Comparison of ENCODE assay signal across 8 cellular contexts in the genomic region with DNA sequence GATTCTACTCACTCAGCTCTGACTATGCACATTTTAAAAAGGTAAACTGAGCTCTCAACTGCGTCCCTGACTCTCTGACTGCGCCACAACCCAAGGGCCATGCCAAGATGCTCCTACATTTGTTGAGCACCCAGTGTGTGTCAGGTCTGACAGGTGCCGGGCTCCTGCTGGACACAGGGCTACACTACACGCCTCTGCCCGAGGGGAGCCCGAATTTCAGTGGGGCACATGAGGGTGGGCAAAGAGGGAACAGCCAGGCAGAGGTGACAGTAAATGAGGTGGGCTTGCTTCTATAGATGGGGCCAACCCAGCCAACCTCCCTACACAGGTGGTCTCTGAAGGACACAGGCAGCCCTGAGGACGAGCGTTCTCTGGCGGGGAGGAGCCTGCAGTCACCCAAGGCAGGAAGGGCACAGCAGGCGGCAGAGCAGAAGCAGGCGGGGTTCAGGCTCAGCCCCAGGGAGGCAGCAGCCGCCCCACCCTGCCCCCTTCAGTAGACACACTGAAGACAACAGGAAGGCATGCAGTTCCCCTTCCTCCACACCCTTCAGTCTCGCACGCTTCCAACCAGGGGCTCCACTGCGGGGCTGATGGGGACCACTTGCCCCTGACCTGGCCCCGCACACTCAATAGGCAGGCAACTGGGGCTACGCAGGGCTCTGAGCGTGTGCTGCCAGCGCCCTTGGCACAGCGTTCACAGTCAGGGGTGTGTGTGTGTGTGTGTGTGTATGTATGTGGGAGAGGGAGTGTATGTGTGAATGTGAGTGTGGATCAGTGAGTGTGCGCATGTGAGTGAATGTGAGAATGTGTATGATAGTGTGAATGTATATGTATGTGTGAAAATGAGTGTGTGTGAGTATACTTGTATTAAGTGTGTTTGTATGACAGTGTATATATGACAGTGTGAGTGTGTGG.
DNase-seq lines count a peak whose midpoint lies in the region; ATAC-seq and TF ChIP-seq lines count a peak whose summit lies in the region.

No MANE protein-coding gene starts in this region.

- H3K36me3 ChIP-seq in lung (ENCODE audit: control insufficient read depth in 2 of 2, insufficient read depth in 2 of 2, low read length in 2 of 2) = peaks cover 0 to 28% of the 10 kb centered on the region in 2 donors

- TF ChIP-seq CTCF in lung (IDR thresholded peaks at IDR 0.05; ENCODE audit: control extremely low read depth, extremely low read depth) = no peak

- peak; percentile 80 for DNase-seq in T follicular helper cell (ENCODE audit: low read depth)
- DNase-seq in activated T-helper 1 cell treated with Interleukin-2 at 50 U/mL for 16 hours (ENCODE audit: low read depth) = peak; percentile 81
- DNase-seq in lung (ENCODE audit: low spot score) = peak; percentile 28
- DNase-seq in stimulated activated CD8-positive, alpha-beta memory T cell treated with anti-CD3 and anti-CD28 coated beads, Interleukin-7, amount 100 ng/mL, for 4 hours (ENCODE audit: low read depth in 2 of 2) = peak; percentile 59 to 70
- no peak for DNase-seq in NCI-H446 treated with DMSO at 0.1 percent for 48 hours (lab: John Stamatoyannopoulos, UW)
- no peak for DNase-seq in NCI-H146 (lab: John Stamatoyannopoulos, UW)
- DNase-seq in SHP77 (lab: John Stamatoyannopoulos, UW) = no peak

- no peaks in the 10 kb centered on the region for H3K4me1 ChIP-seq in lung (ENCODE audit: control insufficient read depth in 2 of 2, insufficient read depth in 2 of 2, low read length in 2 of 2)

- no peaks in the 10 kb centered on the region for H3K9me3 ChIP-seq in lung (ENCODE audit: control insufficient read depth in 2 of 2, insufficient read depth in 1 of 2, low read length in 1 of 2)

- WGBS in lung, 2 donors = 50 to 65% methylated on average over 21 of the region's 21 CpGs

- H3K4me3 ChIP-seq in lung = no peak overlapping the region

- H3K27me3 ChIP-seq in lung (ENCODE audit: control insufficient read depth, insufficient read depth) = no peaks in the 10 kb centered on the region

- ATAC-seq in lung (ENCODE audit: insufficient read depth, low FRiP score) = no peak
- ATAC-seq in HG03432 (IDR thresholded peaks at IDR 0.05; ENCODE audit: unreplicated experiment) = no peak

- H3K27ac ChIP-seq in lung (ENCODE audit: low read depth in 1 of 2, low read length in 1 of 2) = peak overlapping the region in 1 of 2 donors; percentile 14

Comparison
In these comparisons a context has a peak if more than half of its experiments do, and no peak if none do; other contexts are left out.
1. DNase-seq: peak in T follicular helper cell (single experiment), activated T-helper 1 cell treated with Interleukin-2 at 50 U/mL for 16 hours (single experiment), lung (single experiment) and stimulated activated CD8-positive, alpha-beta memory T cell treated with anti-CD3 and anti-CD28 coated beads, Interleukin-7, amount 100 ng/mL, for 4 hours (2 of 2); none in NCI-H446 treated with DMSO at 0.1 percent for 48 hours (single experiment), NCI-H146 (single experiment) and SHP77 (0 of 2).